Comparison of ENCODE assay signal across 14 cellular contexts in genomic region chr2:191436368-191437055, GRCh38.
DNase-seq lines count a peak whose midpoint lies in the region; ATAC-seq and TF ChIP-seq lines count a peak whose summit lies in the region.
"Had no signal": no experiment of that assay in that cellular context is flagged by ENCODE, and none has a peak within 500 bp of the region (broad histone marks: within the 10 kb centered on the region; RNA-seq: fewer than 3 reads in every experiment).

No MANE protein-coding gene starts in this region.

- no peak overlapping the region for H2BK5ac ChIP-seq in IMR-90 (ENCODE audit: low read depth, low read length, poor library complexity, severe bottlenecking)

- H3K14ac ChIP-seq in IMR-90 (replicated peaks; ENCODE audit: low read depth, low read length), result no peak overlapping the region

- in situ Hi-C loops in IMR-90 (cut with MboI; ENCODE audit: low sequenced_read_pairs), result no loop called here

- no peak overlapping the region for H3K4ac ChIP-seq in IMR-90 (ENCODE audit: low read depth, low read length)

- peak overlapping the region in 1 of 2 experiments; percentile 15; a peak in 1 of 4 replicates for H4K8ac ChIP-seq in IMR-90 (ENCODE audit: low read depth in 2 of 2, low read length in 2 of 2)

- H2AFZ ChIP-seq in IMR-90 (replicated peaks; ENCODE audit: low read length, poor library complexity), result no peak overlapping the region
- H2AFZ ChIP-seq: GM23248 had no signal

- no peak overlapping the region for H2AK9ac ChIP-seq in IMR-90 (replicated peaks; ENCODE audit: low read depth, low read length, poor library complexity)

- dilution Hi-C loops in IMR-90 (cut with HindIII; ENCODE audit: low sequenced_read_pairs, unreplicated experiment), result no loop called here

- POLR2A ChIA-PET in IMR-90 (lab: Charles Lee; ENCODE audit: unreplicated experiment), result no interaction called here

- H2BK120ac ChIP-seq in IMR-90 (ENCODE audit: low read depth, low read length), result no peak overlapping the region

- TF ChIP-seq CTCF in IMR-90 (conservative IDR thresholded peaks at IDR 0.05; ENCODE audit: low read depth, low read length), result no peak

- H2BK20ac ChIP-seq in IMR-90 (ENCODE audit: low read depth, low read length), result no peak overlapping the region

- no peak for TF ChIP-seq RAD21 in IMR-90 (IDR thresholded peaks at IDR 0.05; ENCODE audit: low read length)

- no peaks in the 10 kb centered on the region for H3K9me1 ChIP-seq in IMR-90 (ENCODE audit: insufficient read depth, low read length)

- H3K79me1 ChIP-seq in IMR-90 (ENCODE audit: low read depth in 1 of 2, low read length in 2 of 2), result no peaks in the 10 kb centered on the region

- H4K5ac ChIP-seq in IMR-90 (ENCODE audit: low read depth, low read length), result no peak overlapping the region

- H3K9me3 ChIP-seq in IMR-90 (ENCODE audit: control insufficient read depth, insufficient read depth, low read length) (no peaks in the 10 kb centered on the region), skeletal muscle tissue (ENCODE audit: control insufficient read depth in 3 of 3, low read length in 3 of 3) (no peaks in the 10 kb centered on the region)
- H3K9me3 ChIP-seq: body of pancreas had no signal

- no peak overlapping the region for H3K4me2 ChIP-seq in IMR-90 (ENCODE audit: low read depth, low read length)

- no TSS peak for BruUV-seq in IMR-90 (replicated peaks; lab: Mats Ljungman, UMichigan)

- intact Hi-C loops in IMR-90 (cut with micrococcal nuclease), result no loop called here

- H3K27me3 ChIP-seq in IMR-90 (ENCODE audit: control insufficient read depth, insufficient read depth, low read length), result no peaks in the 10 kb centered on the region; the same call in 1 of the 2 replicates
- H3K27me3 ChIP-seq in skeletal muscle tissue (ENCODE audit: control insufficient read depth in 3 of 3, insufficient read depth in 3 of 3, low read length in 3 of 3), result peaks cover 0 to 2% (median 0%) of the 10 kb centered on the region in 3 donors
- H3K27me3 ChIP-seq: body of pancreas had no signal

- H2AK5ac ChIP-seq in IMR-90 (ENCODE audit: low read depth, low read length), result no peak overlapping the region

- no CpG with 5 or more reads among the region's 6 CpGs for WGBS in IMR-90 (ENCODE audit: extremely low coverage in 2 of 2, insufficient read length in 1 of 2), 2 experiments

- no peak overlapping the region for H2BK15ac ChIP-seq in IMR-90 (ENCODE audit: low read depth, low read length)

- no peak overlapping the region for H3K27ac ChIP-seq in IMR-90 (ENCODE audit: insufficient read depth, low read length)
- peak overlapping the region; percentile 55 for H3K27ac ChIP-seq in skeletal muscle tissue (ENCODE audit: low read depth, low read length)
- H3K27ac ChIP-seq: GM23248 had no signal

- DNase-seq in IMR-90 (no peak), RPMI7951 (ENCODE audit: low read depth) (peak; percentile 68), hepatic stellate cell (ENCODE audit: low spot score) (peak; percentile 6), D341Med (ENCODE audit: low spot score) (no peak), NCI-H82 (lab: John Stamatoyannopoulos, UW) (no peak)
- DNase-seq: activated CD4-positive, alpha-beta T cell treated with anti-CD3 and anti-CD28 coated beads for 4 hours; activated CD8-positive, alpha-beta memory T cell treated with anti-CD3 and anti-CD28 coated beads, Interleukin-2, amount 50 U/mL, for 48 hours; activated naive CD4-positive, alpha-beta T cell treated with anti-CD3 and anti-CD28 coated beads, Interleukin-2, amount 10 ng/mL, durations not matched to agents 7 days and 5 days; body of pancreas; erythroblast; GM23248; NCI-H2107 had no signal

- H3K4me3 ChIP-seq in IMR-90 (ENCODE audit: insufficient read depth, low read depth, low read length), result no peak overlapping the region
- no peak overlapping the region for H3K4me3 ChIP-seq in skeletal muscle tissue (ENCODE audit: low read length in 3 of 3)
- H3K4me3 ChIP-seq: body of pancreas, GM23248 had no signal

- TF ChIP-seq POLR2A in IMR-90 (IDR thresholded peaks at IDR 0.05; ENCODE audit: low read depth, low read length), result no peak

- H4K20me1 ChIP-seq in IMR-90 (ENCODE audit: insufficient read depth, low read length), result no peaks in the 10 kb centered on the region

- H3K36me3 ChIP-seq in IMR-90 (ENCODE audit: control insufficient read depth, insufficient read depth, low read length) (no peaks in the 10 kb centered on the region), skeletal muscle tissue (ENCODE audit: control insufficient read depth in 3 of 3, insufficient read depth in 3 of 3, low read length in 3 of 3) (no peaks in the 10 kb centered on the region)

- H3K4me1 ChIP-seq in IMR-90 (ENCODE audit: control insufficient read depth, insufficient read depth, low read length) (0 out of 2 replicates have a peak, but pooled peaks cover 4% of the 10 kb centered on the region), skeletal muscle tissue (ENCODE audit: control insufficient read depth in 3 of 3, insufficient read depth in 3 of 3, low read length in 3 of 3) (peaks cover 0 to 1% (median 0%) of the 10 kb centered on the region in 3 donors)

- ATAC-seq in IMR-90 (ENCODE audit: low read depth) (0 out of 2 replicates have a peak, but pooled peaks have one; percentile 9), GM21423 (IDR thresholded peaks at IDR 0.05; ENCODE audit: unreplicated experiment) (no peak)
- ATAC-seq: body of pancreas had no signal

- H3K9ac ChIP-seq in IMR-90 (ENCODE audit: low read depth, low read length) (no peak overlapping the region), skeletal muscle tissue (ENCODE audit: low read depth in 1 of 3, low read length in 3 of 3) (no peak overlapping the region)
- H3K9ac ChIP-seq: GM23248 had no signal

- no peak overlapping the region for H3K56ac ChIP-seq in IMR-90 (ENCODE audit: extremely low read depth, insufficient read depth, low read length)

- no peak overlapping the region for H4K91ac ChIP-seq in IMR-90 (ENCODE audit: insufficient read depth, low read depth, low read length)

- CTCF ChIA-PET in IMR-90 (lab: Yijun Ruan, JAX), result interaction anchor here (0.6 kb wide), 1 partner anchor 21 kb away, joined by 3 read pairs; no protein-coding TSS in a partner anchor

- no peak overlapping the region for H3K18ac ChIP-seq in IMR-90 (ENCODE audit: low read depth, low read length)

- H3K23ac ChIP-seq in IMR-90 (ENCODE audit: low read depth, low read length), result no peak overlapping the region

TF ChIP-seq in IMR-90, 13 proteins besides CTCF, POLR2A, EP300 and RAD21:
- no peak for TF ChIP-seq SMC3 (IDR thresholded peaks at IDR 0.05; ENCODE audit: low read depth, low read length)
- TF ChIP-seq MAFK (IDR thresholded peaks at IDR 0.05; ENCODE audit: low read depth, low read length), result no peak
- TF ChIP-seq RFX5 (IDR thresholded peaks at IDR 0.05; ENCODE audit: low read depth, low read length), result no peak
- no peak for TF ChIP-seq USF2 (IDR thresholded peaks at IDR 0.05; ENCODE audit: low read depth, low read length)
- no peak for TF ChIP-seq FOS (IDR thresholded peaks at IDR 0.05; ENCODE audit: low read depth, low read length)
- no peak for TF ChIP-seq NFE2L2 (IDR thresholded peaks at IDR 0.05; ENCODE audit: low read depth, low read length)
- no peak for TF ChIP-seq CHD1 (IDR thresholded peaks at IDR 0.05; ENCODE audit: low read depth, low read length)
- TF ChIP-seq CEBPB (IDR thresholded peaks at IDR 0.05; ENCODE audit: low read depth, low read length), result no peak
- no peak for TF ChIP-seq ELK1 (IDR thresholded peaks at IDR 0.05; ENCODE audit: borderline replicate concordance, low read depth, low read length)
- TF ChIP-seq BHLHE40 (IDR thresholded peaks at IDR 0.05; ENCODE audit: low read depth, low read length), result no peak
- no peak for TF ChIP-seq MXI1 (IDR thresholded peaks at IDR 0.05; ENCODE audit: borderline replicate concordance, low read depth, low read length)
- TF ChIP-seq MAZ (IDR thresholded peaks at IDR 0.05; ENCODE audit: borderline replicate concordance, low read depth, low read length), result no peak

Comparison
In these comparisons a context has a peak if more than half of its experiments do, and no peak if none do; other contexts are left out.
1. DNase-seq: peak in RPMI7951 (single experiment) and hepatic stellate cell (single experiment); none in IMR-90 (single experiment), D341Med (single experiment) and NCI-H82 (single experiment).